In genomic region chr12:120639771-120640721, GRCh38 we compare ENCODE assay signal across 1 cellular context.
TF ChIP-seq lines count a peak whose summit lies in the region.

TSS of gene CABP1 (plus strand) at chr12:120640626. CDS start at chr12:120640686, 60 bp downstream.

TF ChIP-seq in HEK293, 187 proteins besides CTCF, POLR2A, EP300 and RAD21 (continued from another document and continues in another):
- TF ChIP-seq ZNF398 (tag by site-specific recombination; IDR thresholded peaks at IDR 0.05) (0 out of 2 replicates have a peak, but pooled peaks have one; percentile 28), ZNF24 (tag by site-specific recombination; IDR thresholded peaks at IDR 0.05) (no peak), ZNF354C (tag by site-specific recombination; IDR thresholded peaks at IDR 0.05; ENCODE audit: borderline replicate concordance, low read depth) (no peak), ZNF791 (tag by site-specific recombination; IDR thresholded peaks at IDR 0.05) (no peak), MZF1 (tag by site-specific recombination; IDR thresholded peaks at IDR 0.05; ENCODE audit: borderline replicate concordance) (no peak), ZBTB11 (tag by site-specific recombination; conservative IDR thresholded peaks at IDR 0.05; ENCODE audit: low read depth) (peak; percentile 52), ZNF600 (tag by site-specific recombination; IDR thresholded peaks at IDR 0.05) (peak; percentile 88; the same call in 1 of the 2 replicates), ZNF692 (tag by site-specific recombination; IDR thresholded peaks at IDR 0.05) (peak; percentile 58; the same call in 1 of the 2 replicates), PRDM10 (tag by site-specific recombination; IDR thresholded peaks at IDR 0.05) (peak; percentile 67), ZNF132 (tag by site-specific recombination; IDR thresholded peaks at IDR 0.05; ENCODE audit: borderline replicate concordance) (no peak), KLF10 (tag by site-specific recombination; IDR thresholded peaks at IDR 0.05) (peak; percentile 68), YY1 (tag by site-specific recombination; IDR thresholded peaks at IDR 0.05) (no peak), ZNF423 (tag by site-specific recombination; IDR thresholded peaks at IDR 0.05) (peak; percentile 50; the same call in 1 of the 2 replicates), ATF2 (tag by site-specific recombination; IDR thresholded peaks at IDR 0.05; ENCODE audit: low read depth) (0 out of 2 replicates have a peak, but pooled peaks have one; percentile 19), ZNF561 (tag by site-specific recombination; IDR thresholded peaks at IDR 0.05; ENCODE audit: borderline replicate concordance) (peak; percentile 78), ZNF335 (tag by site-specific recombination; conservative IDR thresholded peaks at IDR 0.05) (peak; percentile 90), ZNF777 (tag by site-specific recombination; IDR thresholded peaks at IDR 0.05; ENCODE audit: borderline replicate concordance) (no peak), ZNF10 (tag by site-specific recombination; IDR thresholded peaks at IDR 0.05) (peak; percentile 38; the same call in 1 of the 2 replicates), ZIC2 (tag by site-specific recombination; IDR thresholded peaks at IDR 0.05) (peak; percentile 89), ZNF596 (tag by site-specific recombination; IDR thresholded peaks at IDR 0.05) (no peak), ZFP69B (tag by site-specific recombination; IDR thresholded peaks at IDR 0.05) (no peak), PRDM2 (tag by site-specific recombination; IDR thresholded peaks at IDR 0.05; ENCODE audit: borderline replicate concordance) (no peak), ZNF341 (tag by site-specific recombination; IDR thresholded peaks at IDR 0.05; ENCODE audit: low read depth) (no peak), ZBTB20 (tag by site-specific recombination; IDR thresholded peaks at IDR 0.05) (peak; percentile 85), ZNF623 (tag by site-specific recombination; IDR thresholded peaks at IDR 0.05) (no peak), KLF16 (tag by site-specific recombination; IDR thresholded peaks at IDR 0.05) (0 out of 2 replicates have a peak, but pooled peaks have one; percentile 42), ZSCAN23 (tag by site-specific recombination; IDR thresholded peaks at IDR 0.05) (no peak), ZBTB26 (tag by site-specific recombination; optimal IDR thresholded peaks at IDR 0.05) (peak; percentile 50), ZNF660 (tag by site-specific recombination; IDR thresholded peaks at IDR 0.05) (peak; percentile 65; the same call in 1 of the 2 replicates), SP3 (tag by site-specific recombination; IDR thresholded peaks at IDR 0.05) (peak; percentile 63), ZNF645 (tag by site-specific recombination; IDR thresholded peaks at IDR 0.05) (no peak), ZNF629 (tag by site-specific recombination; IDR thresholded peaks at IDR 0.05) (peak; percentile 84), ZNF416 (tag by site-specific recombination; IDR thresholded peaks at IDR 0.05) (no peak), ZBTB17 (tag by site-specific recombination; IDR thresholded peaks at IDR 0.05) (peak; percentile 50; the same call in 1 of the 2 replicates), KLF17 (tag by site-specific recombination; IDR thresholded peaks at IDR 0.05) (0 out of 2 replicates have a peak, but pooled peaks have one; percentile 58), ZNF23 (tag by site-specific recombination; IDR thresholded peaks at IDR 0.05; ENCODE audit: borderline replicate concordance) (no peak)
